Comparison of ENCODE assay signal across 8 cellular contexts in genomic region chr14:76904740-76905569, GRCh38.
DNase-seq lines count a peak whose midpoint lies in the region; ATAC-seq and TF ChIP-seq lines count a peak whose summit lies in the region.

No MANE protein-coding gene starts in this region.

- peak; percentile 63 for DNase-seq in NCI-H510A treated with DMSO at 0.1 percent for 48 hours (lab: John Stamatoyannopoulos, UW)
- no peak for DNase-seq in NCI-H510A (lab: John Stamatoyannopoulos, UW)
- DNase-seq in NT2/D1 (ENCODE audit: low read depth, low spot score), result no peak
- DNase-seq in activated T-cell treated with anti-CD3 and anti-CD28 coated beads, Interleukin-2, amount 50 U/mL, for 1 hour, result peak; percentile 76
- peak; percentile 100 for DNase-seq in foreskin fibroblast
- DNase-seq in sigmoid colon, result peak; percentile 89
- no peak for DNase-seq in occipital lobe (lab: John Stamatoyannopoulos, UW)

- no peak for TF ChIP-seq POLR2A in sigmoid colon (IDR thresholded peaks at IDR 0.05)

- H3K4me1 ChIP-seq in NT2/D1 (ENCODE audit: insufficient read depth, insufficient read length) (peaks cover 16% of the 10 kb centered on the region), sigmoid colon (peaks cover 0 to 61% (median 56%) of the 10 kb centered on the region in 4 donors)

- TF ChIP-seq CTCF in foreskin fibroblast (IDR thresholded peaks at IDR 0.05; ENCODE audit: low read depth, low read length) (no peak), sigmoid colon (IDR thresholded peaks at IDR 0.05) (no peak)

- H3K36me3 ChIP-seq in NT2/D1 (ENCODE audit: insufficient read depth, insufficient read length, low read length), result no peaks in the 10 kb centered on the region
- no peaks in the 10 kb centered on the region for H3K36me3 ChIP-seq in sigmoid colon

- H3K27ac ChIP-seq in sigmoid colon, result peak overlapping the region; percentile 73 to 92 (median 89)

- intact Hi-C loops in sigmoid colon (cut with DNase I), result no loop called here

- peak in 1 of 4 donors; percentile 26 for TF ChIP-seq EP300 in sigmoid colon (IDR thresholded peaks at IDR 0.05)

- H3K9ac ChIP-seq in NT2/D1 (ENCODE audit: insufficient read length, low read depth), result peak overlapping the region; percentile 69

- peak; percentile 75 for ATAC-seq in HG03064 (IDR thresholded peaks at IDR 0.05; ENCODE audit: low read depth, unreplicated experiment)

- H3K9me3 ChIP-seq in NT2/D1 (ENCODE audit: insufficient read depth, low read length), result peaks cover 4% of the 10 kb centered on the region; the same call in 1 of the 2 replicates
- H3K9me3 ChIP-seq in sigmoid colon, result no peaks in the 10 kb centered on the region

- 40 to 67% methylated on average over 14 of the region's 14 CpGs for WGBS in sigmoid colon, 2 donors

- peaks cover 3% of the 10 kb centered on the region for H3K27me3 ChIP-seq in NT2/D1 (ENCODE audit: insufficient read depth, insufficient read length)
- H3K27me3 ChIP-seq in sigmoid colon, result no peaks in the 10 kb centered on the region

- H3K4me3 ChIP-seq in NT2/D1 (ENCODE audit: insufficient read length, low read depth) (no peak overlapping the region), foreskin fibroblast (ENCODE audit: low read depth in 1 of 2, low read length in 2 of 2) (peak overlapping the region; percentile 28 to 39), sigmoid colon (no peak overlapping the region)

Comparison
In these comparisons a context has a peak if more than half of its experiments do, and no peak if none do; other contexts are left out.
1. DNase-seq: peak in NCI-H510A treated with DMSO at 0.1 percent for 48 hours (single experiment), activated T-cell treated with anti-CD3 and anti-CD28 coated beads, Interleukin-2, amount 50 U/mL, for 1 hour (single experiment), foreskin fibroblast (2 of 2) and sigmoid colon (single experiment); none in NCI-H510A (single experiment), NT2/D1 (single experiment) and occipital lobe (single experiment).
2. H3K4me3 ChIP-seq: peak in foreskin fibroblast (2 of 2); none in NT2/D1 (single experiment) and sigmoid colon (0 of 4).